12 cellular contexts compared by ENCODE assay signal in the genomic region with DNA sequence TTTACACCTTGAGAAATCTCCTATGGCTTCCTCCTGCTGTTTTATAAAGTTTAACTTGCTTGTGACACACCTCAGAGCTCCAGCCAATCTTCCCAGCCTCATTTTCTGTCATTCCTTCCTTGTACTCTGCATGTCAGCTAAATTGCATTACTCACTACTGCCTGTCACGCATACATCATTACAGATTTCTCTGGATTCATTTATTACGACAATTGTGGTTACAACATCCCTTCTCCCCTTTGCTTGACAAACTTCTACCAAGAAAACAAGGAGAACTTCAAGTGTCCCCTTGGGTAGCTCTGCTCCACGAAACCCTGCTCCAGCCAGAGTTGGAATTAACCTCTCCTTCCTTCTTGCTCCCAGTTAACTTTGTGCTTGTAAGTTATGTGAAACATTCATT. TPM values are rescaled to one million over a fixed set of nuclear protein-coding genes. Genes with fewer than 3 reads are reported as not detected.
DNase-seq lines count a peak whose midpoint lies in the region; ATAC-seq lines count a peak whose summit lies in the region.
"Had no signal": no experiment of that assay in that cellular context is flagged by ENCODE, and none has a peak within 500 bp of the region (broad histone marks: within the 10 kb centered on the region; RNA-seq: fewer than 3 reads in every experiment).

No MANE protein-coding gene starts in this region.

- peak; percentile 12 to 14 for ATAC-seq in activated T-cell treated with anti-CD3 and anti-CD28 coated beads, Interleukin-2, amount 50 U/mL, for 72 hours (replicated peaks in 1 of 2)
- ATAC-seq in T-helper 17 cell (no peak), GM19397 (IDR thresholded peaks at IDR 0.05; ENCODE audit: unreplicated experiment) (no peak)
- ATAC-seq: SK-N-SH treated with all-trans-retinoic acid at 6 μM for 48 hours had no signal

- DNase-seq in activated T-cell treated with anti-CD3 and anti-CD28 coated beads, Interleukin-2, amount 50 U/mL, for 72 hours = no peak
- no peak for DNase-seq in activated T-cell treated with anti-CD3 and anti-CD28 coated beads, Interleukin-2, amount 50 U/mL, for 1 hour
- DNase-seq in T-helper 17 cell (no peak), glomerular visceral epithelial cell (ENCODE audit: extremely low spot score) (peak; percentile 74), stromal cell of bone marrow (ENCODE audit: low read depth) (peak; percentile 77), NCI-H226 (no peak), HuH-7.5 (ENCODE audit: low spot score) (no peak)
- DNase-seq: activated effector memory CD4-positive, alpha-beta T cell treated with anti-CD3 and anti-CD28 coated beads, Interleukin-2, amount 50 U/mL, for 16 hours; NCI-H1105 had no signal

- H3K27ac Mint-ChIP-seq in activated T-cell treated with anti-CD3 and anti-CD28 coated beads, Interleukin-2, amount 50 U/mL, for 72 hours = no peak overlapping the region
- H3K27ac Mint-ChIP-seq in T-helper 17 cell = peak overlapping the region; percentile 98
- H3K27ac Mint-ChIP-seq: neural progenitor cell had no signal

- H3K9me3 Mint-ChIP-seq in activated T-cell treated with anti-CD3 and anti-CD28 coated beads, Interleukin-2, amount 50 U/mL, for 72 hours = no peaks in the 10 kb centered on the region
- H3K9me3 Mint-ChIP-seq: neural progenitor cell had no signal

- no peaks in the 10 kb centered on the region for H3K27me3 Mint-ChIP-seq in activated T-cell treated with anti-CD3 and anti-CD28 coated beads, Interleukin-2, amount 50 U/mL, for 72 hours (ENCODE audit: low read depth)
- no peaks in the 10 kb centered on the region for H3K27me3 Mint-ChIP-seq in T-helper 17 cell

- H3K4me1 Mint-ChIP-seq in activated T-cell treated with anti-CD3 and anti-CD28 coated beads, Interleukin-2, amount 50 U/mL, for 72 hours (ENCODE audit: low read depth) = peaks cover 100% of the 10 kb centered on the region
- peaks cover 76% of the 10 kb centered on the region for H3K4me1 Mint-ChIP-seq in T-helper 17 cell

- peaks cover 5 to 14% of the 10 kb centered on the region in 2 donors for H3K36me3 Mint-ChIP-seq in activated T-cell treated with anti-CD3 and anti-CD28 coated beads, Interleukin-2, amount 50 U/mL, for 72 hours (ENCODE audit: insufficient read depth in 2 of 2)
- H3K36me3 Mint-ChIP-seq in T-helper 17 cell (ENCODE audit: low read depth) = peaks cover 14% of the 10 kb centered on the region

- peak overlapping the region; percentile 2 to 4 for H3K4me3 Mint-ChIP-seq in activated T-cell treated with anti-CD3 and anti-CD28 coated beads, Interleukin-2, amount 50 U/mL, for 72 hours
- H3K4me3 Mint-ChIP-seq in T-helper 17 cell = no peak overlapping the region
- H3K4me3 Mint-ChIP-seq: neural progenitor cell had no signal

- H3K9me3 ChIP-seq in T-helper 17 cell (ENCODE audit: control insufficient read depth, low read length, poor library complexity, severe bottlenecking) = no peaks in the 10 kb centered on the region

RNA-seq across cellular contexts. Expression of a gene that starts 22.0 kb away (rescaled TPM):
- 10 to 100 TPM; 12.4 to 17.3 TPM for total RNA-seq in activated T-cell treated with anti-CD3 and anti-CD28 coated beads, Interleukin-2, amount 50 U/mL, for 72 hours
- total RNA-seq in T-helper 17 cell = 10 to 100 TPM; 10.1 to 13.6 TPM

RNA-seq across cellular contexts. Expression of a gene that starts 27.0 kb away (rescaled TPM):
- total RNA-seq in activated T-cell treated with anti-CD3 and anti-CD28 coated beads, Interleukin-2, amount 50 U/mL, for 72 hours = 10 to 100 TPM; 32.8 to 57.5 TPM
- total RNA-seq in T-helper 17 cell = 100 to 1,000 TPM; 249 to 322 TPM

Comparison
In these comparisons a context has a peak if more than half of its experiments do, and no peak if none do; other contexts are left out.
1. ATAC-seq: peak in activated T-cell treated with anti-CD3 and anti-CD28 coated beads, Interleukin-2, amount 50 U/mL, for 72 hours (2 of 2); none in T-helper 17 cell (single experiment) and GM19397 (single experiment).
2. DNase-seq: peak in glomerular visceral epithelial cell (single experiment) and stromal cell of bone marrow (single experiment); none in activated T-cell treated with anti-CD3 and anti-CD28 coated beads, Interleukin-2, amount 50 U/mL, for 72 hours (0 of 2), activated T-cell treated with anti-CD3 and anti-CD28 coated beads, Interleukin-2, amount 50 U/mL, for 1 hour (single experiment), T-helper 17 cell (0 of 3), NCI-H226 (single experiment) and HuH-7.5 (single experiment).
3. RNA of a gene that starts 27.0 kb away (total RNA-seq): 249 to 322 TPM in T-helper 17 cell; 32.8 to 57.5 TPM in activated T-cell treated with anti-CD3 and anti-CD28 coated beads, Interleukin-2, amount 50 U/mL, for 72 hours; every median in the first group is over 4 times any median in the second.